Comparison of ENCODE assay signal across 22 cellular contexts in genomic region chr11:6647836-6648235, GRCh38. TPM values are rescaled to one million over a fixed set of nuclear protein-coding genes. Genes with fewer than 3 reads are reported as not detected.
DNase-seq lines count a peak whose midpoint lies in the region; ATAC-seq and TF ChIP-seq lines count a peak whose summit lies in the region.
"Had no signal": no experiment of that assay in that cellular context is flagged by ENCODE, and none has a peak within 500 bp of the region (broad histone marks: within the 10 kb centered on the region; RNA-seq: fewer than 3 reads in every experiment).

No MANE protein-coding gene starts in this region.

- H3K4me1 Mint-ChIP-seq in CD4-positive, alpha-beta T cell (ENCODE audit: low read depth) = no peaks in the 10 kb centered on the region
- H3K4me1 Mint-ChIP-seq: activated T-helper 17 cell treated with anti-CD3 and anti-CD28 coated beads, Interleukin-2, amount 50 U/mL, for 72 hours; immature natural killer cell; memory B cell had no signal

- H3K36me3 Mint-ChIP-seq in CD4-positive, alpha-beta T cell (ENCODE audit: low read depth) = no peaks in the 10 kb centered on the region
- H3K36me3 Mint-ChIP-seq: activated naive CD8-positive, alpha-beta T cell treated with anti-CD3 and anti-CD28 coated beads, Interleukin-2, amount 10 ng/mL, durations not matched to agents 7 days and 5 days; brain; immature natural killer cell; memory B cell; natural killer cell treated with Interleukin-12 subunit alpha and Interleukin-12 subunit beta and Interleukin-15 and Interleukin-18, amount 100 ng/mL, for 72 hours; stimulated activated effector memory CD8-positive, alpha-beta T cell treated with anti-CD3 and anti-CD28 coated beads, Interleukin-12 subunit alpha, Interleukin-12 subunit beta, amount 100 ng/mL, for 72 hours had no signal

- H3K27me3 Mint-ChIP-seq in CD4-positive, alpha-beta T cell = no peaks in the 10 kb centered on the region
- H3K27me3 Mint-ChIP-seq: activated naive CD8-positive, alpha-beta T cell treated with anti-CD3 and anti-CD28 coated beads, Interleukin-2, amount 10 ng/mL, durations not matched to agents 7 days and 5 days; activated T-helper 17 cell treated with anti-CD3 and anti-CD28 coated beads, Interleukin-2, amount 50 U/mL, for 72 hours; brain; memory B cell; natural killer cell treated with Interleukin-12 subunit alpha and Interleukin-12 subunit beta and Interleukin-15 and Interleukin-18, amount 100 ng/mL, for 72 hours had no signal

- intact Hi-C loops in CD4-positive, alpha-beta T cell (cut with DNase I, micrococcal nuclease) = no loop called here

- no peaks in the 10 kb centered on the region for H4K20me1 ChIP-seq in Loucy (ENCODE audit: insufficient read depth, low read length, poor library complexity, severe bottlenecking)

- H3K9me3 ChIP-seq in CD4-positive, alpha-beta T cell (ENCODE audit: control insufficient read depth, low read length) = no peaks in the 10 kb centered on the region
- no peaks in the 10 kb centered on the region for H3K9me3 ChIP-seq in Loucy (ENCODE audit: insufficient read depth, low read depth, low read length)
- no peaks in the 10 kb centered on the region for H3K9me3 ChIP-seq in stomach smooth muscle (ENCODE audit: control insufficient read depth in 2 of 2, low read length in 2 of 2)

- H3K4me3 ChIP-seq in Loucy (ENCODE audit: low read length, poor library complexity, severe bottlenecking) = no peak overlapping the region
- no peak overlapping the region for H3K4me3 ChIP-seq in stomach smooth muscle (ENCODE audit: low read length in 2 of 2)

- peak overlapping the region; percentile 86 for H3K4me2 ChIP-seq in Loucy (ENCODE audit: low read depth, low read length, poor library complexity, severe bottlenecking)

- no peaks in the 10 kb centered on the region for H3F3A ChIP-seq in Loucy (ENCODE audit: low read depth)

- H3K9me2 ChIP-seq in Loucy (replicated peaks; ENCODE audit: low read depth, low read length) = no peaks in the 10 kb centered on the region

- H3K4me3 Mint-ChIP-seq in CD4-positive, alpha-beta T cell = no peak overlapping the region
- H3K4me3 Mint-ChIP-seq: activated naive CD8-positive, alpha-beta T cell treated with anti-CD3 and anti-CD28 coated beads, Interleukin-2, amount 10 ng/mL, durations not matched to agents 7 days and 5 days; activated T-helper 17 cell treated with anti-CD3 and anti-CD28 coated beads, Interleukin-2, amount 50 U/mL, for 72 hours; brain; immature natural killer cell; memory B cell; natural killer cell treated with Interleukin-12 subunit alpha and Interleukin-12 subunit beta and Interleukin-15 and Interleukin-18, amount 100 ng/mL, for 72 hours; stimulated activated effector memory CD8-positive, alpha-beta T cell treated with anti-CD3 and anti-CD28 coated beads, Interleukin-12 subunit alpha, Interleukin-12 subunit beta, amount 100 ng/mL, for 72 hours had no signal

- POLR2A ChIA-PET in CD4-positive, alpha-beta T cell (lab: Charles Lee) = interaction anchor here (0.9 to 5.1 kb wide), 9 partner anchors 8 to 166 kb away, joined by 3 to 41 read pairs (median 8); partner anchors contain the start of genes ARFIP2, DCHS1, MRPL17 and TAF10

- CTCF ChIA-PET in CD4-positive, alpha-beta T cell (lab: Charles Lee) = interaction anchor here (1.7 kb wide), 1 partner anchor 20 kb away, joined by 5 read pairs; no protein-coding TSS in a partner anchor

- H3K9me3 Mint-ChIP-seq in CD4-positive, alpha-beta T cell = no peaks in the 10 kb centered on the region
- H3K9me3 Mint-ChIP-seq: activated naive CD8-positive, alpha-beta T cell treated with anti-CD3 and anti-CD28 coated beads, Interleukin-2, amount 10 ng/mL, durations not matched to agents 7 days and 5 days; activated T-helper 17 cell treated with anti-CD3 and anti-CD28 coated beads, Interleukin-2, amount 50 U/mL, for 72 hours; brain; immature natural killer cell; memory B cell; natural killer cell treated with Interleukin-12 subunit alpha and Interleukin-12 subunit beta and Interleukin-15 and Interleukin-18, amount 100 ng/mL, for 72 hours; stimulated activated effector memory CD8-positive, alpha-beta T cell treated with anti-CD3 and anti-CD28 coated beads, Interleukin-12 subunit alpha, Interleukin-12 subunit beta, amount 100 ng/mL, for 72 hours had no signal

- H3K4me1 ChIP-seq in Loucy (ENCODE audit: insufficient read depth, low read length, poor library complexity, severe bottlenecking) (peaks cover 28% of the 10 kb centered on the region), stomach smooth muscle (ENCODE audit: control insufficient read depth, insufficient read depth, low read length) (peaks cover 34% of the 10 kb centered on the region)

- H3K27ac Mint-ChIP-seq in CD4-positive, alpha-beta T cell = no peak overlapping the region
- H3K27ac Mint-ChIP-seq: activated naive CD8-positive, alpha-beta T cell treated with anti-CD3 and anti-CD28 coated beads, Interleukin-2, amount 10 ng/mL, durations not matched to agents 7 days and 5 days; activated T-helper 17 cell treated with anti-CD3 and anti-CD28 coated beads, Interleukin-2, amount 50 U/mL, for 72 hours; brain; immature natural killer cell; memory B cell; natural killer cell treated with Interleukin-12 subunit alpha and Interleukin-12 subunit beta and Interleukin-15 and Interleukin-18, amount 100 ng/mL, for 72 hours; stimulated activated effector memory CD8-positive, alpha-beta T cell treated with anti-CD3 and anti-CD28 coated beads, Interleukin-12 subunit alpha, Interleukin-12 subunit beta, amount 100 ng/mL, for 72 hours had no signal

- H3K27me3 ChIP-seq in CD4-positive, alpha-beta T cell (ENCODE audit: control insufficient read depth, insufficient read depth, low read length) = no peaks in the 10 kb centered on the region
- no peaks in the 10 kb centered on the region for H3K27me3 ChIP-seq in Loucy (ENCODE audit: insufficient read depth, low read length, poor library complexity, severe bottlenecking)
- no peaks in the 10 kb centered on the region for H3K27me3 ChIP-seq in stomach smooth muscle (ENCODE audit: control insufficient read depth in 1 of 2, insufficient read depth in 2 of 2, low read length in 2 of 2)

- H3K79me2 ChIP-seq in Loucy (ENCODE audit: insufficient read depth, low read length) = no peaks in the 10 kb centered on the region

- TF ChIP-seq CTCF in CD4-positive, alpha-beta T cell (IDR thresholded peaks at IDR 0.05) = no peak
- no peak for TF ChIP-seq CTCF in Loucy (conservative IDR thresholded peaks at IDR 0.05; ENCODE audit: low read length)

- H3K9ac ChIP-seq in Loucy (ENCODE audit: low read depth, low read length, poor library complexity, severe bottlenecking) = peak overlapping the region; percentile 62
- peak overlapping the region in 1 of 2 donors; percentile 28 for H3K9ac ChIP-seq in stomach smooth muscle (ENCODE audit: low read length in 2 of 2)

- H3K27ac ChIP-seq in CD4-positive, alpha-beta T cell (ENCODE audit: low read depth, low read length) = peak overlapping the region; percentile 72
- H3K27ac ChIP-seq in stomach smooth muscle (ENCODE audit: low read length) (peak overlapping the region; percentile 80), caudate nucleus (ENCODE audit: low read depth, low read length) (no peak overlapping the region)

- no peak for ATAC-seq in CD4-positive, alpha-beta T cell (ENCODE audit: poor library complexity)
- no peak for ATAC-seq in GM21381 (IDR thresholded peaks at IDR 0.05; ENCODE audit: unreplicated experiment)

- H2AFZ ChIP-seq in Loucy (ENCODE audit: low read length) = no peak overlapping the region

- DNase-seq in CD4-positive, alpha-beta T cell = no peak
- peak; percentile 4 for DNase-seq in islet precursor cell
- DNase-seq in caudate nucleus (lab: John Stamatoyannopoulos, UW) = no peak
- no peak for DNase-seq in DMS153 (lab: John Stamatoyannopoulos, UW)
- DNase-seq: activated CD4-positive, CD25-positive, alpha-beta regulatory T cell treated with anti-CD3 and anti-CD28 coated beads, Interleukin-2, amount 50 U/mL, for 72 hours; activated naive CD8-positive, alpha-beta T cell treated with anti-CD3 and anti-CD28 coated beads, Interleukin-2, amount 10 ng/mL, durations not matched to agents 7 days and 5 days; Calu3; erythroblast; HCEC 1CT; immature natural killer cell; Karpas-422; NCI-H1105; NCI-H526; T1000 had no signal

- H3K36me3 ChIP-seq in Loucy (ENCODE audit: insufficient read depth, low read length) = no peaks in the 10 kb centered on the region
- H3K36me3 ChIP-seq in stomach smooth muscle (ENCODE audit: control insufficient read depth in 2 of 2, insufficient read depth in 2 of 2, low read length in 2 of 2) = no peaks in the 10 kb centered on the region

RNA-seq across cellular contexts. Expression of gene DCHS1, which starts 7.8 kb away (rescaled TPM):
- 1 to 10 TPM; 9.7 TPM for total RNA-seq in CD4-positive, alpha-beta T cell

RNA-seq across cellular contexts. Expression of gene TPP1, which starts 28.6 kb away (rescaled TPM):
- total RNA-seq in CD4-positive, alpha-beta T cell = 10 to 100 TPM; 29.7 to 34.4 TPM

RNA-seq across cellular contexts. Expression of gene MRPL17, which starts 35.3 kb away (rescaled TPM):
- total RNA-seq in CD4-positive, alpha-beta T cell = 10 to 100 TPM; 12.3 to 14.2 TPM

RNA-seq across cellular contexts. Expression of gene TAF10, which starts 35.8 kb away (rescaled TPM):
- total RNA-seq in CD4-positive, alpha-beta T cell = 100 to 1,000 TPM; 154 to 164 TPM

RNA-seq across cellular contexts. Expression of gene ILK, which starts 44.3 kb away (rescaled TPM):
- 10 to 100 TPM; 19.2 to 21.0 TPM for total RNA-seq in CD4-positive, alpha-beta T cell
